Comparison of ENCODE assay signal across 3 cellular contexts in genomic region chr21:39182016-39182415, GRCh38.
TF ChIP-seq lines count a peak whose summit lies in the region.

No MANE protein-coding gene starts in this region.

TF ChIP-seq in SK-N-SH, 30 proteins besides CTCF, POLR2A, EP300 and RAD21 (continues in another document):
- TF ChIP-seq REST (IDR thresholded peaks at IDR 0.05; ENCODE audit: low read depth, low read length) (no peak), CHD2 (IDR thresholded peaks at IDR 0.05; ENCODE audit: low read length, partially characterized antibody) (no peak), GABPA (IDR thresholded peaks at IDR 0.05; ENCODE audit: low read depth) (no peak), ZBTB33 (IDR thresholded peaks at IDR 0.05; ENCODE audit: borderline replicate concordance, low read depth) (no peak), MEF2A (IDR thresholded peaks at IDR 0.05; ENCODE audit: borderline replicate concordance, low read depth) (no peak), RXRA (IDR thresholded peaks at IDR 0.05; ENCODE audit: borderline replicate concordance, low read depth) (no peak), YY1 (IDR thresholded peaks at IDR 0.05; ENCODE audit: low read depth) (no peak), POLR2AphosphoS5 (IDR thresholded peaks at IDR 0.05; ENCODE audit: low read depth, low read length) (no peak), USF2 (IDR thresholded peaks at IDR 0.05; ENCODE audit: borderline replicate concordance, low read depth, low read length) (no peak), RCOR1 (IDR thresholded peaks at IDR 0.05; ENCODE audit: low read length) (no peak)

TF ChIP-seq in SK-N-SH treated with all-trans-retinoic acid at 6 μM for 48 hours, 23 proteins besides CTCF, POLR2A, EP300 and RAD21 (continued from another document):
- no peak for TF ChIP-seq CSRNP3 (CRISPR knock-in tag; IDR thresholded peaks at IDR 0.05)
- no peak for TF ChIP-seq ZNF8 (CRISPR knock-in tag; IDR thresholded peaks at IDR 0.05)
- TF ChIP-seq CSDC2 (CRISPR knock-in tag; IDR thresholded peaks at IDR 0.05), result no peak
- TF ChIP-seq TSHZ2 (CRISPR knock-in tag; IDR thresholded peaks at IDR 0.05), result no peak
- TF ChIP-seq ARNTL (CRISPR knock-in tag; IDR thresholded peaks at IDR 0.05; ENCODE audit: borderline replicate concordance, low read depth), result no peak
- TF ChIP-seq ZFP3 (CRISPR knock-in tag; IDR thresholded peaks at IDR 0.05), result no peak
- no peak for TF ChIP-seq ZFP30 (CRISPR knock-in tag; IDR thresholded peaks at IDR 0.05)
- TF ChIP-seq ZNF70 (CRISPR knock-in tag; IDR thresholded peaks at IDR 0.05), result no peak
- TF ChIP-seq ZC3H10 (CRISPR knock-in tag; IDR thresholded peaks at IDR 0.05), result no peak
- TF ChIP-seq BACH2 (CRISPR knock-in tag; IDR thresholded peaks at IDR 0.05; ENCODE audit: borderline replicate concordance), result no peak
- no peak for TF ChIP-seq POU6F1 (CRISPR knock-in tag; IDR thresholded peaks at IDR 0.05; ENCODE audit: borderline replicate concordance, low read depth)
- TF ChIP-seq CREB5 (CRISPR knock-in tag; IDR thresholded peaks at IDR 0.05; ENCODE audit: low read depth), result no peak
- TF ChIP-seq ISL1 (CRISPR knock-in tag; IDR thresholded peaks at IDR 0.05), result no peak
- no peak for TF ChIP-seq ESRRG (CRISPR knock-in tag; IDR thresholded peaks at IDR 0.05)
- no peak for TF ChIP-seq GLIS3 (CRISPR knock-in tag; IDR thresholded peaks at IDR 0.05)
- no peak for TF ChIP-seq TOX (CRISPR knock-in tag; IDR thresholded peaks at IDR 0.05; ENCODE audit: borderline replicate concordance)

TF ChIP-seq in WTC11, 78 proteins besides CTCF, POLR2A, EP300 and RAD21 (continued from another document):
- TF ChIP-seq STAT6 (CRISPR knock-in tag; conservative IDR thresholded peaks at IDR 0.05; ENCODE audit: low read depth) (no peak), ZNF263 (CRISPR knock-in tag; IDR thresholded peaks at IDR 0.05; ENCODE audit: low read depth) (no peak), ZNF281 (CRISPR knock-in tag; IDR thresholded peaks at IDR 0.05) (no peak), ZNF138 (CRISPR knock-in tag; conservative IDR thresholded peaks at IDR 0.05) (no peak), AR (CRISPR knock-in tag; IDR thresholded peaks at IDR 0.05) (no peak), OVOL2 (CRISPR knock-in tag; IDR thresholded peaks at IDR 0.05; ENCODE audit: borderline replicate concordance) (no peak), HMGA2 (CRISPR knock-in tag; IDR thresholded peaks at IDR 0.05) (no peak), ESRRA (CRISPR knock-in tag; IDR thresholded peaks at IDR 0.05; ENCODE audit: borderline replicate concordance) (no peak), ZNF219 (CRISPR knock-in tag; IDR thresholded peaks at IDR 0.05; ENCODE audit: borderline replicate concordance) (no peak), RORB (CRISPR knock-in tag; IDR thresholded peaks at IDR 0.05) (no peak)
